Comparison of ENCODE assay signal across 19 cellular contexts in genomic region chr14:53881921-53882320, GRCh38.
DNase-seq lines count a peak whose midpoint lies in the region; ATAC-seq and TF ChIP-seq lines count a peak whose summit lies in the region.
"Had no signal": no experiment of that assay in that cellular context is flagged by ENCODE, and none has a peak within 500 bp of the region (broad histone marks: within the 10 kb centered on the region; RNA-seq: fewer than 3 reads in every experiment).

No MANE protein-coding gene starts in this region.

- H4K20me1 ChIP-seq in HCT116 (ENCODE audit: insufficient read depth) (no peaks in the 10 kb centered on the region), PC-3 (ENCODE audit: low read length) (no peaks in the 10 kb centered on the region), hepatocyte (ENCODE audit: insufficient read depth, poor library complexity, severe bottlenecking) (no peaks in the 10 kb centered on the region), OCI-LY7 (ENCODE audit: insufficient read depth, low read length) (no peaks in the 10 kb centered on the region)
- H4K20me1 ChIP-seq: BLaER1 treated with 17β-estradiol and CSF1 and Interleukin-3, amounts not matched to agents 10 nM and 100 nM had no signal

- peak overlapping the region; percentile 61 for H3K4me2 ChIP-seq in HCT116 (ENCODE audit: low read length)
- H3K4me2 ChIP-seq in PC-3 (ENCODE audit: low read length): no peak overlapping the region
- peak overlapping the region; percentile 62 for H3K4me2 ChIP-seq in hepatocyte
- H3K4me2 ChIP-seq in OCI-LY7 (ENCODE audit: low read length): no peak overlapping the region
- H3K4me2 ChIP-seq: BLaER1 treated with 17β-estradiol and CSF1 and Interleukin-3, amounts not matched to agents 10 nM and 100 nM; KMS-11 had no signal

- H3K9ac ChIP-seq in HCT116 (ENCODE audit: low read length) (peak overlapping the region; percentile 34), PC-3 (ENCODE audit: low read length) (no peak overlapping the region)
- H3K9ac ChIP-seq: BLaER1 treated with 17β-estradiol and CSF1 and Interleukin-3, amounts not matched to agents 10 nM and 100 nM; KMS-11 had no signal

- CTCF ChIA-PET in HCT116 (lab: Charles Lee) (no interaction called here), PC-3 (lab: Charles Lee) (interaction anchor here (0.6 kb wide), 1 partner anchor 28 kb away, joined by 3 read pairs; no protein-coding TSS in a partner anchor), OCI-LY7 (lab: Charles Lee; ENCODE audit: unreplicated experiment) (no interaction called here)

- H3K9me3 Mint-ChIP-seq in nephron: peaks cover 4% of the 10 kb centered on the region

- DNase-seq in HCT116 (ENCODE audit: low read depth, low spot score) (no peak), PC-3 (no peak), hepatocyte (ENCODE audit: low spot score) (no peak), activated gamma-delta T cell treated with Interleukin-2 at 50 U/mL for 16 hours (no peak), OCI-LY7 (ENCODE audit: low spot score) (no peak)
- no peak for DNase-seq in activated naive CD4-positive, alpha-beta T cell (lab: John Stamatoyannopoulos, UW)
- DNase-seq: CD8-positive, alpha-beta T cell; DMS79; NCI-H1417 treated with DMSO at 0.1 percent for 48 hours; NCI-H1930; NCI-H2171; NCI-H526 had no signal

- H3K27me3 ChIP-seq in HCT116 (ENCODE audit: insufficient read depth, low read length): no peaks in the 10 kb centered on the region
- no peaks in the 10 kb centered on the region for H3K27me3 ChIP-seq in PC-3 (ENCODE audit: low read length)
- no peaks in the 10 kb centered on the region for H3K27me3 ChIP-seq in hepatocyte
- H3K27me3 ChIP-seq: BLaER1 treated with 17β-estradiol and CSF1 and Interleukin-3, amounts not matched to agents 10 nM and 100 nM; SJSA1 had no signal

- intact Hi-C loops in HCT116 (cut with micrococcal nuclease) (no loop called here), PC-3 (cut with micrococcal nuclease) (no loop called here), OCI-LY7 (cut with micrococcal nuclease; ENCODE audit: unreplicated experiment) (no loop called here)

- H3K27me3 Mint-ChIP-seq in nephron (ENCODE audit: low read depth): no peaks in the 10 kb centered on the region

- BruUV-seq in HCT116 (replicated peaks; lab: Mats Ljungman, UMichigan) (no TSS peak), PC-3 (replicated peaks; lab: Mats Ljungman, UMichigan) (no TSS peak), OCI-LY7 (replicated peaks; lab: Mats Ljungman, UMichigan) (no TSS peak)

- H3K36me3 ChIP-seq in HCT116 (ENCODE audit: control insufficient read depth in 1 of 2, insufficient read depth in 2 of 2, low read length in 2 of 2) (no peaks in the 10 kb centered on the region), PC-3 (ENCODE audit: low read depth, low read length) (no peaks in the 10 kb centered on the region), hepatocyte (replicated peaks; ENCODE audit: insufficient read depth, low read depth) (no peaks in the 10 kb centered on the region), OCI-LY7 (ENCODE audit: insufficient read depth, low read length) (no peaks in the 10 kb centered on the region)
- H3K36me3 ChIP-seq: BLaER1 treated with 17β-estradiol and CSF1 and Interleukin-3, amounts not matched to agents 10 nM and 100 nM; HAP-1; SJSA1 had no signal

- H3K4me3 ChIP-seq in HCT116 (replicated peaks in 1 of 2; ENCODE audit: low read depth in 1 of 2, low read length in 2 of 2) (peak overlapping the region; percentile 15 to 26; a peak in 3 of 4 replicates), PC-3 (ENCODE audit: low read length) (no peak overlapping the region), hepatocyte (no peak overlapping the region), OCI-LY7 (ENCODE audit: low read depth, low read length, poor library complexity, severe bottlenecking) (no peak overlapping the region)
- H3K4me3 ChIP-seq: BLaER1 treated with 17β-estradiol and CSF1 and Interleukin-3, amounts not matched to agents 10 nM and 100 nM; HAP-1; SJSA1 had no signal

- TF ChIP-seq CTCF in HCT116 (IDR thresholded peaks at IDR 0.05 in 2 of 3, conservative IDR thresholded peaks at IDR 0.05 in 1 of 3; ENCODE audit: borderline replicate concordance in 1 of 3, insufficient read depth in 1 of 3, low read depth in 2 of 3, low read length in 2 of 3) (no peak), PC-3 (conservative IDR thresholded peaks at IDR 0.05; ENCODE audit: low read depth, low read length) (no peak), hepatocyte (IDR thresholded peaks at IDR 0.05; ENCODE audit: poor library complexity) (no peak), nephron (IDR thresholded peaks at IDR 0.05; ENCODE audit: unreplicated experiment in 3 of 3) (no peak), OCI-LY7 (conservative IDR thresholded peaks at IDR 0.05; ENCODE audit: low read length) (no peak)

- H3K9me2 ChIP-seq in HCT116 (ENCODE audit: insufficient read depth): no peaks in the 10 kb centered on the region
- no peaks in the 10 kb centered on the region for H3K9me2 ChIP-seq in PC-3 (replicated peaks; ENCODE audit: low read length)
- no peaks in the 10 kb centered on the region for H3K9me2 ChIP-seq in hepatocyte (replicated peaks; ENCODE audit: insufficient read depth)
- H3K9me2 ChIP-seq in OCI-LY7 (ENCODE audit: insufficient read depth, low read length): no peaks in the 10 kb centered on the region

- peak overlapping the region; percentile 96 for H2AFZ ChIP-seq in HCT116 (ENCODE audit: low read depth, low read length, poor library complexity, severe bottlenecking)
- peak overlapping the region; percentile 25; the same call in 1 of the 2 replicates for H2AFZ ChIP-seq in PC-3 (ENCODE audit: low read length)
- peak overlapping the region; percentile 12 for H2AFZ ChIP-seq in hepatocyte
- no peak overlapping the region for H2AFZ ChIP-seq in OCI-LY7 (ENCODE audit: low read length)

- H3K36me3 Mint-ChIP-seq in nephron (ENCODE audit: low read depth): no peaks in the 10 kb centered on the region
- H3K36me3 Mint-ChIP-seq: CD8-positive, alpha-beta T cell had no signal

- no peaks in the 10 kb centered on the region for H3K79me2 ChIP-seq in HCT116 (ENCODE audit: insufficient read depth, low read length)
- no peaks in the 10 kb centered on the region for H3K79me2 ChIP-seq in PC-3 (ENCODE audit: low read length)
- no peaks in the 10 kb centered on the region for H3K79me2 ChIP-seq in hepatocyte
- H3K79me2 ChIP-seq in OCI-LY7 (ENCODE audit: insufficient read depth, low read depth, low read length): no peaks in the 10 kb centered on the region

- WGBS in hepatocyte (ENCODE audit: low lambda C conversion rate, missing lambda C conversion rate): 29% methylated on average over 5 of the region's 5 CpGs

- peak overlapping the region; percentile 60 to 84 (median 82) for H3K27ac Mint-ChIP-seq in nephron
- H3K27ac Mint-ChIP-seq: CD8-positive, alpha-beta T cell had no signal

- ATAC-seq in HCT116 (no peak), PC-3 (no peak), HG02623 (IDR thresholded peaks at IDR 0.05; ENCODE audit: unreplicated experiment) (no peak)
- ATAC-seq: CD8-positive, alpha-beta T cell; Panc1 had no signal

- TF ChIP-seq RAD21 in HCT116 (IDR thresholded peaks at IDR 0.05; ENCODE audit: low read depth): no peak

- H3K4me3 Mint-ChIP-seq in nephron: no peak overlapping the region
- H3K4me3 Mint-ChIP-seq: CD8-positive, alpha-beta T cell had no signal

- RAD21 ChIA-PET in HCT116 (lab: Charles Lee; ENCODE audit: low non-redundant PET in 1 of 2, low total read pairs in 2 of 2, uncharacterized antibody in 2 of 2, unreplicated experiment in 2 of 2): no interaction called here

- POLR2A ChIA-PET in HCT116 (lab: Charles Lee) (no interaction called here), PC-3 (lab: Charles Lee; ENCODE audit: unreplicated experiment) (no interaction called here), OCI-LY7 (lab: Charles Lee) (no interaction called here)

- H3K4me1 Mint-ChIP-seq in nephron: peaks cover 40% of the 10 kb centered on the region

- H3K9me3 ChIP-seq in HCT116 (ENCODE audit: control insufficient read depth in 1 of 2, insufficient read depth in 1 of 2, low read depth in 1 of 2, low read length in 2 of 2): no peaks in the 10 kb centered on the region
- no peaks in the 10 kb centered on the region for H3K9me3 ChIP-seq in PC-3 (ENCODE audit: low read length)
- H3K9me3 ChIP-seq in hepatocyte (ENCODE audit: low read depth): no peaks in the 10 kb centered on the region
- no peaks in the 10 kb centered on the region for H3K9me3 ChIP-seq in OCI-LY7 (ENCODE audit: low read length)
- H3K9me3 ChIP-seq: BLaER1 treated with 17β-estradiol and CSF1 and Interleukin-3, amounts not matched to agents 10 nM and 100 nM; HAP-1; SJSA1 had no signal

- peak overlapping the region; percentile 53; the same call in 1 of the 2 replicates for H3K27ac ChIP-seq in HCT116 (ENCODE audit: low read depth, low read length)
- H3K27ac ChIP-seq in PC-3 (ENCODE audit: low read length): no peak overlapping the region
- H3K27ac ChIP-seq in hepatocyte: peak overlapping the region; percentile 72
- H3K27ac ChIP-seq in OCI-LY7 (ENCODE audit: low read depth, low read length, poor library complexity, severe bottlenecking): no peak overlapping the region
- H3K27ac ChIP-seq: BLaER1 treated with 17β-estradiol and CSF1 and Interleukin-3, amounts not matched to agents 10 nM and 100 nM; KMS-11 had no signal

- peaks cover 42 to 46% of the 10 kb centered on the region in 2 experiments for H3K4me1 ChIP-seq in HCT116 (ENCODE audit: control insufficient read depth in 1 of 2, insufficient read depth in 2 of 2, low read length in 2 of 2)
- H3K4me1 ChIP-seq in PC-3 (ENCODE audit: insufficient read depth, low read length): no peaks in the 10 kb centered on the region
- peaks cover 27% of the 10 kb centered on the region for H3K4me1 ChIP-seq in hepatocyte (ENCODE audit: insufficient read depth)
- no peaks in the 10 kb centered on the region for H3K4me1 ChIP-seq in OCI-LY7 (ENCODE audit: insufficient read depth, low read length, poor library complexity, severe bottlenecking)
- H3K4me1 ChIP-seq: BLaER1 treated with 17β-estradiol and CSF1 and Interleukin-3, amounts not matched to agents 10 nM and 100 nM had no signal

- no peak for TF ChIP-seq POLR2A in HCT116 (IDR thresholded peaks at IDR 0.05; ENCODE audit: borderline replicate concordance, extremely low read depth, insufficient read depth, insufficient read length)

- no peaks in the 10 kb centered on the region for H3F3A ChIP-seq in PC-3 (ENCODE audit: low read length, unreplicated experiment)

TF ChIP-seq in HCT116, 20 proteins besides CTCF, POLR2A, EP300 and RAD21:
- TF ChIP-seq TCF7L2 (IDR thresholded peaks at IDR 0.05; ENCODE audit: borderline replicate concordance, extremely low read depth, insufficient read depth, insufficient read length): peak; percentile 48
- TF ChIP-seq ELF1 (IDR thresholded peaks at IDR 0.05; ENCODE audit: borderline replicate concordance, low read depth): no peak

Comparison
In these comparisons a context has a peak if more than half of its experiments do, and no peak if none do; other contexts are left out.
1. H3K27ac ChIP-seq: peak in HCT116 (single experiment) and hepatocyte (single experiment); none in PC-3 (single experiment) and OCI-LY7 (single experiment).
2. H3K4me2 ChIP-seq: peak in HCT116 (single experiment) and hepatocyte (single experiment); none in PC-3 (single experiment) and OCI-LY7 (single experiment).
3. H3K4me3 ChIP-seq: peak in HCT116 (2 of 2); none in PC-3 (single experiment), hepatocyte (single experiment) and OCI-LY7 (single experiment).